Comparison of ENCODE assay signal across 9 cellular contexts in the genomic region with DNA sequence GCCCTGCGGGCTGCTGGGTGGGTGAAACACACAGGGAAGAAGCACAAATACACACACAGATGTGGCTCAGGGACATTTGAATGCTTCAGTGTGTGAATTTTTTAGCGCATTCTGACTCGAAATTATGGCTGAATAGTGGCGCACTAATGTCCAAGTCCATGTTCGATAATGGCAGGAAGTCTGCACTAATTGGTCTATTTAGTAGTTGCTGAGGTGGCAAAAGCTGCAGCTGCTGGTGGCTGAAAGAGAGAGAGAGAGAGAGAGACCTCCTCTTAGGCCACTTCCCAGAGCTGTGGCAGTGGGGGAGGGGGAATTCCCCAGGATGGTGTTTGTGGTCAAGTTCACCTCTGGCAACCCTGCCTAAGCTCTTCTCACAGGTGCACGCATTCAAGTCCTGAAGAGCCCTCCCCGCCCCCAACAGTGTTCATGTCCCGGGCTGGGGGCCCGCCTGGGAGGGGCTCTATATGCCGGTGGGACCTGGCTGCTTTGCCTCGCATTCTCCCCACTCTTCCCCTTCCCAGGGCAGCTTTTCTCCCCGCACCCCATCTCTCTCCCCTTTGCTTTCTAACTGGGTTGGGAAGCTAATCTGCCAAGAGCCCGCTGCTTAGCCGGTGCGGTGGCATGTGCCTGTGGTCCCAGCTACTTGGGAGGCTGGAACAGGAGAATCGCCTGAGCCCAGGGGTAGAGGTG. TPM values are rescaled to one million over a fixed set of nuclear protein-coding genes. Genes with fewer than 3 reads are reported as not detected.
DNase-seq lines count a peak whose midpoint lies in the region; ATAC-seq and TF ChIP-seq lines count a peak whose summit lies in the region.
"Had no signal": no experiment of that assay in that cellular context is flagged by ENCODE, and none has a peak within 500 bp of the region (broad histone marks: within the 10 kb centered on the region; RNA-seq: fewer than 3 reads in every experiment).

No MANE protein-coding gene starts in this region.

- no peaks in the 10 kb centered on the region for H3K36me3 Mint-ChIP-seq in activated CD8-positive, alpha-beta T cell treated with anti-CD3 and anti-CD28 coated beads for 36 hours (ENCODE audit: low read depth)

- no peak overlapping the region for H3K4me3 Mint-ChIP-seq in activated CD8-positive, alpha-beta T cell treated with anti-CD3 and anti-CD28 coated beads for 36 hours

- no peak overlapping the region for H2AFZ ChIP-seq in DND-41 (ENCODE audit: low read depth, low read length)
- H2AFZ ChIP-seq in trophoblast cell (ENCODE audit: insufficient read depth, low read length, poor library complexity): no peak overlapping the region

- H4K20me1 ChIP-seq in DND-41 (ENCODE audit: insufficient read depth, low read length): no peaks in the 10 kb centered on the region

- no peak overlapping the region for H3K4me3 ChIP-seq in DND-41 (ENCODE audit: low read depth in 1 of 2, low read length in 2 of 2)
- H3K4me3 ChIP-seq in trophoblast cell (ENCODE audit: low read depth, low read length): no peak overlapping the region
- H3K4me3 ChIP-seq: SK-N-MC had no signal

- H3K9ac ChIP-seq in DND-41 (ENCODE audit: low read depth, low read length) (no peak overlapping the region), trophoblast cell (ENCODE audit: low read length) (no peak overlapping the region)

- CTCF ChIA-PET in activated CD8-positive, alpha-beta T cell treated with anti-CD3 and anti-CD28 coated beads for 36 hours (lab: Charles Lee): interaction anchor here (0.8 to 1.5 kb wide), 3 partner anchors 15 to 67 kb away, joined by 3 to 4 read pairs (median 3); a partner anchor contains a TSS

- H3K36me3 ChIP-seq in DND-41 (ENCODE audit: insufficient read depth, low read length) (no peaks in the 10 kb centered on the region), trophoblast cell (ENCODE audit: control insufficient read depth in 1 of 2, insufficient read depth in 2 of 2, low read length in 2 of 2) (no peaks in the 10 kb centered on the region)

- no peak for TF ChIP-seq CTCF in DND-41 (IDR thresholded peaks at IDR 0.05; ENCODE audit: borderline replicate concordance, extremely low read depth, low read length, poor library complexity, severe bottlenecking)
- no peak for TF ChIP-seq CTCF in activated CD8-positive, alpha-beta T cell treated with anti-CD3 and anti-CD28 coated beads for 36 hours (IDR thresholded peaks at IDR 0.05)

- H3K9me3 ChIP-seq in DND-41 (ENCODE audit: insufficient read depth, low read length, severe bottlenecking): no peaks in the 10 kb centered on the region
- H3K9me3 ChIP-seq in trophoblast cell (ENCODE audit: insufficient read depth, low read depth, low read length): peaks cover 19% of the 10 kb centered on the region

- no peak overlapping the region for H4K8ac ChIP-seq in trophoblast cell (ENCODE audit: low read depth, low read length)

- H3K27me3 ChIP-seq in DND-41 (ENCODE audit: insufficient read depth, low read length, poor library complexity) (peaks cover 3% of the 10 kb centered on the region), trophoblast cell (ENCODE audit: insufficient read depth, low read length) (peaks cover 95% of the 10 kb centered on the region)

- H3K79me1 ChIP-seq in trophoblast cell (ENCODE audit: low read length): no peaks in the 10 kb centered on the region

- H2BK5ac ChIP-seq in trophoblast cell (ENCODE audit: low read depth, low read length, poor library complexity): no peak overlapping the region

- H3K4me2 ChIP-seq in DND-41 (ENCODE audit: insufficient read depth, low read length) (no peak overlapping the region), trophoblast cell (ENCODE audit: low read length) (no peak overlapping the region)

- no peak overlapping the region for H4K91ac ChIP-seq in trophoblast cell (ENCODE audit: low read depth, low read length)

- H2BK12ac ChIP-seq in trophoblast cell (ENCODE audit: low read length): no peak overlapping the region

- H3K79me2 ChIP-seq in DND-41 (ENCODE audit: insufficient read depth, low read length) (no peaks in the 10 kb centered on the region), trophoblast cell (ENCODE audit: control insufficient read depth, insufficient read depth, low read length, poor library complexity) (no peaks in the 10 kb centered on the region)

- H3K4me1 ChIP-seq in DND-41 (ENCODE audit: insufficient read depth, low read length): no peaks in the 10 kb centered on the region
- H3K4me1 ChIP-seq in trophoblast cell (ENCODE audit: control insufficient read depth in 1 of 2, insufficient read depth in 2 of 2, low read length in 2 of 2): peaks cover 2 to 12% of the 10 kb centered on the region in 2 experiments

- H2BK120ac ChIP-seq in trophoblast cell (ENCODE audit: insufficient read depth, low read length, poor library complexity): no peak overlapping the region

- H2AK5ac ChIP-seq in trophoblast cell (ENCODE audit: low read length): no peak overlapping the region

- H3K4me1 Mint-ChIP-seq in activated CD8-positive, alpha-beta T cell treated with anti-CD3 and anti-CD28 coated beads for 36 hours (ENCODE audit: low read depth): peaks cover 30% of the 10 kb centered on the region

- H3K27ac ChIP-seq in DND-41 (ENCODE audit: low read length) (no peak overlapping the region), trophoblast cell (ENCODE audit: low read depth, low read length) (no peak overlapping the region)
- H3K27ac ChIP-seq: SK-N-MC had no signal

- no peaks in the 10 kb centered on the region for H3K9me3 Mint-ChIP-seq in activated CD8-positive, alpha-beta T cell treated with anti-CD3 and anti-CD28 coated beads for 36 hours

- no peak overlapping the region for H3K4ac ChIP-seq in trophoblast cell (ENCODE audit: low read depth, low read length)

- intact Hi-C loops in activated CD8-positive, alpha-beta T cell treated with anti-CD3 and anti-CD28 coated beads for 36 hours (cut with micrococcal nuclease): loop anchor here (10.0 kb wide), 1 partner anchor 1212 kb away; no protein-coding TSS in a partner anchor

- H3K27me3 Mint-ChIP-seq in activated CD8-positive, alpha-beta T cell treated with anti-CD3 and anti-CD28 coated beads for 36 hours: peaks cover 76% of the 10 kb centered on the region

- DNase-seq in DND-41: peak; percentile 31
- DNase-seq in activated CD8-positive, alpha-beta T cell treated with anti-CD3 and anti-CD28 coated beads for 36 hours: peak; percentile 91
- no peak for DNase-seq in trophoblast cell
- DNase-seq in NCI-H2171 treated with DMSO at 0.1 percent for 48 hours (lab: John Stamatoyannopoulos, UW): no peak
- no peak for DNase-seq in NCI-H345 (lab: John Stamatoyannopoulos, UW)
- no peak for DNase-seq in midbrain (lab: John Stamatoyannopoulos, UW)

- POLR2A ChIA-PET in activated CD8-positive, alpha-beta T cell treated with anti-CD3 and anti-CD28 coated beads for 36 hours (lab: Charles Lee): no interaction called here

- no peak overlapping the region for H3K14ac ChIP-seq in trophoblast cell (ENCODE audit: low read length)

- H4K12ac ChIP-seq in trophoblast cell (ENCODE audit: low read depth, low read length): no peak overlapping the region

- WGBS in trophoblast cell (ENCODE audit: extremely low coverage, insufficient coverage, insufficient read length): no CpG with 5 or more reads among the region's 16 CpGs

- H3K23ac ChIP-seq in trophoblast cell (ENCODE audit: low read length): no peak overlapping the region

- H3K27ac Mint-ChIP-seq in activated CD8-positive, alpha-beta T cell treated with anti-CD3 and anti-CD28 coated beads for 36 hours: no peak overlapping the region

- ATAC-seq in DND-41 (ENCODE audit: insufficient read depth, low read depth): peak; percentile 44; the same call in 1 of the 3 replicates
- ATAC-seq in GM19035 (IDR thresholded peaks at IDR 0.05; ENCODE audit: unreplicated experiment): peak; percentile 72
- ATAC-seq in HG02981 (IDR thresholded peaks at IDR 0.05; ENCODE audit: unreplicated experiment): peak; percentile 57
- peak; percentile 77 for ATAC-seq in activated CD8-positive, alpha-beta T cell treated with anti-CD3 and anti-CD28 coated beads for 36 hours

- no peak overlapping the region for H3K18ac ChIP-seq in trophoblast cell (ENCODE audit: low read length)

RNA-seq across cellular contexts. Expression of a gene that starts 6.0 kb away (rescaled TPM):
- total RNA-seq in activated CD8-positive, alpha-beta T cell treated with anti-CD3 and anti-CD28 coated beads for 36 hours: not detected
- 0.07 and 0.10 TPM in 2 replicates for polyA plus RNA-seq in trophoblast cell (2013)

Comparison
In these comparisons a context has a peak if more than half of its experiments do, and no peak if none do; other contexts are left out.
1. DNase-seq: peak in DND-41 (single experiment) and activated CD8-positive, alpha-beta T cell treated with anti-CD3 and anti-CD28 coated beads for 36 hours (single experiment); none in trophoblast cell (0 of 2), NCI-H2171 treated with DMSO at 0.1 percent for 48 hours (single experiment), NCI-H345 (single experiment) and midbrain (single experiment).
2. Peak in every context shown above with its lines, with median percentiles within 50 percentile points of each other: ATAC-seq.